Comparison of ENCODE assay signal across 27 cellular contexts in the genomic region with DNA sequence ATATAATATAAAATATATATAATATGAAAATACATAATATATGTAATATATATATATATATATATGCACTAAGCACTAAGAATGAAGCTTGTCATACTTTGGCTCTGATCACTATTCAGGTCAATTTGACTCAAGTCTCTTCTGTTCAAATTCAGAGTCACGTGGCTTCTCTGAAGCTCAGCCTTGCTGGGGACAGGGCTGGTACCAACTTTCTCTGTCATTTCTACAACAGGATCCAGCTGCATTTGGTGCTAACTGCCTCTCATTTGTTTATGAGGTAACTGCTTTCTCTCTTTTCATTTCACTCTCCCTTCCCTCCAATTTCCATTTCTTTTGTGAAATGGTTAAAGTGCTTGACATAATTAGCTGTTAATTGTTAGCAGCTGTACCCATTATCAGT.
"Had no signal": no experiment of that assay in that cellular context is flagged by ENCODE, and none has a peak within 500 bp of the region (broad histone marks: within the 10 kb centered on the region; RNA-seq: fewer than 3 reads in every experiment).

No MANE protein-coding gene starts in this region.

- H3K27me3 Mint-ChIP-seq: activated CD4-positive, alpha-beta T cell treated with anti-CD3 and anti-CD28 coated beads, Interleukin-2, amount 10 ng/mL, durations not matched to agents 7 days and 5 days had no signal

- H3K4me3 Mint-ChIP-seq: activated CD4-positive, alpha-beta memory T cell treated with anti-CD3 and anti-CD28 coated beads, Interleukin-2, amount 10 ng/mL, durations not matched to agents 7 days and 5 days; activated CD4-positive, alpha-beta T cell treated with anti-CD3 and anti-CD28 coated beads, Interleukin-2, amount 10 ng/mL, durations not matched to agents 7 days and 5 days; activated naive CD8-positive, alpha-beta T cell treated with anti-CD3 and anti-CD28 coated beads, Interleukin-2, amount 10 ng/mL, durations not matched to agents 7 days and 5 days; activated T-cell treated with anti-CD3 and anti-CD28 coated beads, Interleukin-2, amount 50 U/mL, for 72 hours; T-helper 1 cell treated with Interleukin-12 subunit alpha and Interleukin-12 subunit beta and Interleukin-4 antibody, amounts not matched to agents 30 μg/mL and 1 μg/mL, for 36 hours; WTC11 had no signal

- H3K36me3 Mint-ChIP-seq: activated naive CD8-positive, alpha-beta T cell treated with anti-CD3 and anti-CD28 coated beads, Interleukin-2, amount 10 ng/mL, durations not matched to agents 7 days and 5 days; WTC11 had no signal

- H3K27ac Mint-ChIP-seq: activated CD4-positive, alpha-beta memory T cell treated with anti-CD3 and anti-CD28 coated beads, Interleukin-2, amount 10 ng/mL, durations not matched to agents 7 days and 5 days; activated CD4-positive, alpha-beta T cell treated with anti-CD3 and anti-CD28 coated beads, Interleukin-2, amount 10 ng/mL, durations not matched to agents 7 days and 5 days; activated naive CD8-positive, alpha-beta T cell treated with anti-CD3 and anti-CD28 coated beads, Interleukin-2, amount 10 ng/mL, durations not matched to agents 7 days and 5 days; activated T-cell treated with anti-CD3 and anti-CD28 coated beads, Interleukin-2, amount 50 U/mL, for 72 hours; activated T-helper 2 cell treated with anti-CD3 and anti-CD28 coated beads, Interferon-gamma antibody, Interleukin-2, Interleukin-4, amounts not matched to agents 10 μg/mL and 5 μg/mL and 100 μg/mL, durations not matched to agents 14 hours and 24 hours and 36 hours; T-helper 1 cell treated with Interleukin-12 subunit alpha and Interleukin-12 subunit beta and Interleukin-4 antibody, amounts not matched to agents 30 μg/mL and 1 μg/mL, for 36 hours had no signal

- ATAC-seq: activated T-cell treated with anti-CD3 and anti-CD28 coated beads, Interleukin-2, amount 50 U/mL, for 72 hours; K562; Panc1; WTC11 had no signal

- DNase-seq: activated CD4-positive, alpha-beta memory T cell treated with anti-CD3 and anti-CD28 coated beads, Interleukin-2, amount 10 ng/mL, durations not matched to agents 7 days and 5 days; activated CD4-positive, alpha-beta T cell treated with anti-CD3 and anti-CD28 coated beads for 1 hour; activated CD4-positive, alpha-beta T cell treated with anti-CD3 and anti-CD28 coated beads, Interleukin-2, amount 10 ng/mL, durations not matched to agents 7 days and 5 days; activated CD8-positive, alpha-beta memory T cell treated with anti-CD3 and anti-CD28 coated beads, Interleukin-2, amount 50 U/mL, for 4 hours; activated gamma-delta T cell treated with Interleukin-2 at 50 U/mL for 16 hours; activated naive CD4-positive, alpha-beta T cell treated with anti-CD3 and anti-CD28 coated beads, Interleukin-2, amount 50 U/mL, for 16 hours; activated naive CD8-positive, alpha-beta T cell treated with anti-CD3 and anti-CD28 coated beads, Interleukin-2, amount 10 ng/mL, durations not matched to agents 7 days and 5 days; activated T-cell treated with anti-CD3 and anti-CD28 coated beads, Interleukin-2, amount 50 U/mL, for 72 hours; adrenal gland; anterior cingulate cortex; caudate nucleus; Karpas-422; MM.1S; NCI-H1694 treated with DMSO at 0.1 percent for 48 hours; NCI-H2029 treated with DMSO at 0.1 percent for 48 hours; NCI-H345; NCI-H510A treated with DMSO at 0.1 percent for 48 hours; NCI-H774; Right ventricle myocardium superior; SJCRH30; SK-N-SH; SW 1271 had no signal

- H3K9me3 Mint-ChIP-seq: activated CD4-positive, alpha-beta memory T cell treated with anti-CD3 and anti-CD28 coated beads, Interleukin-2, amount 10 ng/mL, durations not matched to agents 7 days and 5 days; activated naive CD8-positive, alpha-beta T cell treated with anti-CD3 and anti-CD28 coated beads, Interleukin-2, amount 10 ng/mL, durations not matched to agents 7 days and 5 days; activated T-cell treated with anti-CD3 and anti-CD28 coated beads, Interleukin-2, amount 50 U/mL, for 72 hours; T-helper 1 cell treated with Interleukin-12 subunit alpha and Interleukin-12 subunit beta and Interleukin-4 antibody, amounts not matched to agents 30 μg/mL and 1 μg/mL, for 36 hours had no signal
